ENCODE assay signal across 7 cellular contexts in genomic region chr19:15432629-15433518, GRCh38. TPM values are rescaled to one million over a fixed set of nuclear protein-coding genes. Genes with fewer than 3 reads are reported as not detected.
DNase-seq lines count a peak whose midpoint lies in the region; ATAC-seq, FAIRE-seq and TF ChIP-seq lines count a peak whose summit lies in the region.

No MANE protein-coding gene starts in this region.

- peaks cover 5 to 16% of the 10 kb centered on the region in 2 donors for H3K4me1 ChIP-seq in kidney (ENCODE audit: control insufficient read depth in 1 of 2, insufficient read depth in 1 of 2, low read depth in 1 of 2, low read length in 2 of 2)

- peak; percentile 63 for ATAC-seq in HG03064 (IDR thresholded peaks at IDR 0.05; ENCODE audit: low read depth, unreplicated experiment)
- ATAC-seq in activated CD4-positive, CD25-positive, alpha-beta regulatory T cell treated with anti-CD3 and anti-CD28 coated beads, Interleukin-2, amount 50 U/mL, for 24 hours: peak; percentile 84 to 88
- peak; percentile 88 for ATAC-seq in central memory CD8-positive, alpha-beta T cell (replicated peaks; ENCODE audit: extremely low read depth, poor library complexity, severe bottlenecking)

- peak overlapping the region; percentile 69 to 71 for H3K27ac ChIP-seq in kidney (ENCODE audit: low read depth in 2 of 2, low read length in 2 of 2)

- peak overlapping the region in 1 of 2 donors; percentile 75 for H3K9ac ChIP-seq in kidney (ENCODE audit: low read length in 2 of 2)

- peaks cover 13% of the 10 kb centered on the region for H3K36me3 Mint-ChIP-seq in central memory CD8-positive, alpha-beta T cell (ENCODE audit: insufficient read depth)

- H3K27me3 Mint-ChIP-seq in central memory CD8-positive, alpha-beta T cell: no peaks in the 10 kb centered on the region

- no peaks in the 10 kb centered on the region for H3K9me3 ChIP-seq in kidney (ENCODE audit: control insufficient read depth in 1 of 2, low read length in 2 of 2)

- peaks cover 0 to 2% of the 10 kb centered on the region in 2 donors for H3K36me3 ChIP-seq in kidney (ENCODE audit: control insufficient read depth in 1 of 2, insufficient read depth in 2 of 2, low read length in 2 of 2)

- H3K27ac Mint-ChIP-seq in central memory CD8-positive, alpha-beta T cell (ENCODE audit: low read depth): peak overlapping the region; percentile 95

- H3K4me3 Mint-ChIP-seq in central memory CD8-positive, alpha-beta T cell: peak overlapping the region; percentile 96

- H3K4me1 Mint-ChIP-seq in central memory CD8-positive, alpha-beta T cell: peaks cover 26% of the 10 kb centered on the region

- no peaks in the 10 kb centered on the region for H3K9me3 Mint-ChIP-seq in central memory CD8-positive, alpha-beta T cell

- peak overlapping the region; percentile 83 to 95 for H3K4me3 ChIP-seq in kidney (ENCODE audit: low read length in 2 of 2)

- TF ChIP-seq CTCF in kidney (IDR thresholded peaks at IDR 0.05; ENCODE audit: borderline replicate concordance, extremely low read depth, insufficient read depth): peak; percentile 7

- intact Hi-C loops in kidney (cut with DNase I): no loop called here

- peak; percentile 90 for FAIRE-seq in GM18507 (lab: Jason Lieb, UNC)
- no peak for FAIRE-seq in kidney (lab: Jason Lieb, UNC)

- peak; percentile 98 for DNase-seq in GM18507 (ENCODE audit: extremely low spot score, insufficient read length, low read depth)
- peak; percentile 92 for DNase-seq in NCI-H226
- peak; percentile 80 to 88 for DNase-seq in central memory CD8-positive, alpha-beta T cell (ENCODE audit: low spot score in 2 of 2)
- peak; percentile 98 for DNase-seq in kidney
- DNase-seq in stimulated activated CD4-positive, alpha-beta T cell treated with anti-CD3 and anti-CD28 coated beads, Interleukin-12 subunit alpha, Interleukin-12 subunit beta, amount 100 ng/mL, for 4 hours: peak; percentile 93

RNA-seq across cellular contexts. Expression of gene AKAP8L, which starts 14.1 kb away (rescaled TPM):
- 122 TPM for total RNA-seq in kidney
- polyA plus RNA-seq in kidney (ENCODE audit: insufficient read depth, low read depth, low replicate concordance): 44.3 TPM

RNA-seq across cellular contexts. Expression of gene WIZ, which starts 16.9 kb away (rescaled TPM):
- 37.1 TPM for total RNA-seq in kidney
- polyA plus RNA-seq in kidney (ENCODE audit: insufficient read depth, low read depth, low replicate concordance): 15.4 TPM

RNA-seq across cellular contexts. Expression of gene RASAL3, which starts 31.5 kb away (rescaled TPM):
- 12.1 TPM for total RNA-seq in kidney
- 1.5 TPM for polyA plus RNA-seq in kidney (ENCODE audit: insufficient read depth, low read depth, low replicate concordance)

RNA-seq across cellular contexts. Expression of gene PGLYRP2, which starts 46.4 kb away (rescaled TPM):
- not detected for total RNA-seq in kidney
- not detected for polyA plus RNA-seq in kidney (ENCODE audit: insufficient read depth, low read depth, low replicate concordance)

RNA-seq across cellular contexts. Expression of gene AKAP8, which starts 53.3 kb away (rescaled TPM):
- total RNA-seq in kidney: 60.2 TPM
- polyA plus RNA-seq in kidney (ENCODE audit: insufficient read depth, low read depth, low replicate concordance): 11.5 TPM

Comparison
In these comparisons a context has a peak if more than half of its experiments do, and no peak if none do; other contexts are left out.
1. Peak in every context shown above with its lines: DNase-seq, ATAC-seq, H3K4me3 ChIP-seq and H3K27ac ChIP-seq.